Comparison of ENCODE assay signal across 8 cellular contexts in genomic region chr6:18990313-18990978, GRCh38.
DNase-seq lines count a peak whose midpoint lies in the region; ATAC-seq and TF ChIP-seq lines count a peak whose summit lies in the region.

No MANE protein-coding gene starts in this region.

- intact Hi-C loops in upper lobe of right lung (cut with DNase I): no loop called here

- H3K4me3 ChIP-seq in SK-N-MC (no peak overlapping the region), upper lobe of right lung (no peak overlapping the region)

- TF ChIP-seq CTCF in upper lobe of right lung (IDR thresholded peaks at IDR 0.05): peak; percentile 65

- ATAC-seq in GM21360 (IDR thresholded peaks at IDR 0.05; ENCODE audit: unreplicated experiment) (peak; percentile 88), upper lobe of right lung (peak; percentile 87)

- H3K9me3 ChIP-seq in SK-N-MC (ENCODE audit: low read depth, low read length): 0 out of 2 replicates have a peak, but pooled peaks cover 1% of the 10 kb centered on the region
- H3K9me3 ChIP-seq in upper lobe of right lung: no peaks in the 10 kb centered on the region

- no peaks in the 10 kb centered on the region for H3K27me3 ChIP-seq in upper lobe of right lung

- no peak overlapping the region for H3K9ac ChIP-seq in SK-N-MC (ENCODE audit: insufficient read length)

- no peak for TF ChIP-seq POLR2A in erythroblast (IDR thresholded peaks at IDR 0.05; ENCODE audit: low read length)

- H3K4me1 ChIP-seq in upper lobe of right lung: no peaks in the 10 kb centered on the region

- H3K27ac ChIP-seq in SK-N-MC (no peak overlapping the region), upper lobe of right lung (no peak overlapping the region)

- H3K36me3 ChIP-seq in SK-N-MC (ENCODE audit: insufficient read depth, low read length) (no peaks in the 10 kb centered on the region), upper lobe of right lung (no peaks in the 10 kb centered on the region)

- DNase-seq in ELR (ENCODE audit: low read depth): peak; percentile 60
- DNase-seq in HuH-7 (ENCODE audit: low spot score): peak; percentile 49
- peak; percentile 20 for DNase-seq in SK-N-MC (ENCODE audit: low read depth, low spot score)
- DNase-seq in erythroblast (lab: John Stamatoyannopoulos, UW): peak; percentile 56 to 70
- DNase-seq in mucosa of gallbladder (ENCODE audit: low spot score): peak; percentile 65
- DNase-seq in upper lobe of right lung: peak; percentile 86
- DNase-seq in NCI-H226: no peak
